Comparison of ENCODE assay signal across 2 cellular contexts in the genomic region with DNA sequence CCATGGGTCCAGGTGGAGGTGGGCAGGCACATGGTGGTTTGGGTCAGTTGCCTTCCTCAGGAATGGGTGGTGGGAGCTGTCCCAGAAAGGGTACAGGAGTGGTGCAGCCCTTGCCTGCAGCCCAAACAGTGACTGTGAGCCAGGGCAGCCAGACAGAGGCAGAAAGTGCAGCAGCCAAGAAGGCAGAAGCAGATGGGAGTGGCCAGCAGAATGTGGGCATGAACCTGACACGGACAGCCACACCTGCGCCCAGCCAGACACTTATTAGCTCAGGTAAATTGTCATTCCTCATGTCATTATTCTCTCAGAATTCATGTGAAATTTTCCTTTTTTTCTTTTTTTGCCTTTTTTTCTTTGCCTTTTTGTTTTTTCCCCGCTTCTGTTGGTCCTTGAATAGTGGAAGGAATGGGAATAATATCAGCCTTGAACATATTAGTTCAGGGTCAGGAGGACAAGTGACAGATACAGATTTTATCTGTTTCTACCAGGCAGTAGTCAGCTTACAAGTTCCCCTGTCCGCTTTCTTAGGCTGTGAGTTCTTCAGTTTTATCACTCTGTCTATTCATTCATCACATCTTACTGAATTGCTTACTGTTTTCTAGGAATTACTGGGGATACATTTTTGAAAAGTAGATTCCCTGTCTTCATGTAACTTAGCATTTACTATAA. TPM values are rescaled to one million over a fixed set of nuclear protein-coding genes. Genes with fewer than 3 reads are reported as not detected.
"Had no signal": no experiment of that assay in that cellular context is flagged by ENCODE, and none has a peak within 500 bp of the region (broad histone marks: within the 10 kb centered on the region; RNA-seq: fewer than 3 reads in every experiment).

No MANE protein-coding gene starts in this region.

RNA-seq across cellular contexts. Expression of a gene that starts 58.6 kb away (rescaled TPM):
- total RNA-seq: GM23248, HT-29 had no signal
